10 cellular contexts compared by ENCODE assay signal in genomic region chr2:158984554-158985207, GRCh38. TPM values are rescaled to one million over a fixed set of nuclear protein-coding genes. Genes with fewer than 3 reads are reported as not detected.
A peak's percentile ranks its signal among the peaks of the same experiment; 100 is the strongest.
DNase-seq lines count a peak whose midpoint lies in the region; TF ChIP-seq lines count a peak whose summit lies in the region.
"Had no signal": no experiment of that assay in that cellular context is flagged by ENCODE, and none has a peak within 500 bp of the region (broad histone marks: within the 10 kb centered on the region; RNA-seq: fewer than 3 reads in every experiment).

No MANE protein-coding gene starts in this region.

- no peaks in the 10 kb centered on the region for H3K27me3 Mint-ChIP-seq in chondrocyte (ENCODE audit: low read depth)

- peaks cover 37% of the 10 kb centered on the region for H3K4me1 Mint-ChIP-seq in chondrocyte (ENCODE audit: low read depth)

- H3K9me3 ChIP-seq in SJCRH30 (replicated peaks): no peaks in the 10 kb centered on the region

- peak; percentile 14 for DNase-seq in DMS153 treated with DMSO at 0.1 percent for 48 hours (lab: John Stamatoyannopoulos, UW; ENCODE audit: unreplicated experiment)
- peak; percentile 39 for DNase-seq in NCI-H2196 treated with DMSO at 0.1 percent for 48 hours (lab: John Stamatoyannopoulos, UW; ENCODE audit: unreplicated experiment)
- no peak for DNase-seq in chondrocyte (ENCODE audit: low spot score)
- DNase-seq in myocyte (ENCODE audit: low read depth): peak; percentile 35
- DNase-seq in hippocampal formation (lab: John Stamatoyannopoulos, UW): no peak
- DNase-seq in amniotic stem cell (lab: John Stamatoyannopoulos, UW): no peak
- DNase-seq in activated CD4-positive, CD25-positive, alpha-beta regulatory T cell treated with anti-CD3 and anti-CD28 coated beads, Interleukin-2, amount 50 U/mL, for 72 hours: no peak
- DNase-seq in SJCRH30: no peak
- DNase-seq: activated CD4-positive, alpha-beta T cell treated with anti-CD3 and anti-CD28 coated beads for 1 hour; activated gamma-delta T cell treated with Interleukin-2 at 50 U/mL for 16 hours had no signal

- no peaks in the 10 kb centered on the region for H3K4me1 ChIP-seq in SJCRH30

- H3K27ac Mint-ChIP-seq in chondrocyte (ENCODE audit: unreplicated experiment): peak overlapping the region; percentile 90

- H3K27me3 ChIP-seq in SJCRH30: no peaks in the 10 kb centered on the region

- no peak overlapping the region for H3K4me3 Mint-ChIP-seq in chondrocyte (ENCODE audit: unreplicated experiment)

- TF ChIP-seq CTCF in chondrocyte (IDR thresholded peaks at IDR 0.05): no peak

- H3K36me3 Mint-ChIP-seq in chondrocyte (ENCODE audit: low read depth): no peaks in the 10 kb centered on the region

- no peaks in the 10 kb centered on the region for H3K9me3 Mint-ChIP-seq in chondrocyte (ENCODE audit: low read depth)

- no peak overlapping the region for H3K4me3 ChIP-seq in SJCRH30

- no peak overlapping the region for H3K27ac ChIP-seq in SJCRH30

- no peaks in the 10 kb centered on the region for H3K36me3 ChIP-seq in SJCRH30

RNA-seq across cellular contexts. Expression of gene TANC1, which starts 16.2 kb away (rescaled TPM):
- total RNA-seq in chondrocyte: 28.7 to 38.2 TPM (median 29.5 TPM) in 3 replicates
- total RNA-seq in myocyte: 19.1 and 20.1 TPM in 2 replicates
- polyA plus RNA-seq in myocyte (2012): 14.2 TPM
- total RNA-seq in SJCRH30 (2014; rRNA removed; shearing (Covaris generic)): 13.5 and 15.1 TPM in 2 replicates

Comparison
In these comparisons a context has a peak if more than half of its experiments do, and no peak if none do; other contexts are left out.
1. DNase-seq: peak in DMS153 treated with DMSO at 0.1 percent for 48 hours (single experiment), NCI-H2196 treated with DMSO at 0.1 percent for 48 hours (single experiment) and myocyte (single experiment); none in chondrocyte (single experiment), hippocampal formation (0 of 2), amniotic stem cell (single experiment), activated CD4-positive, CD25-positive, alpha-beta regulatory T cell treated with anti-CD3 and anti-CD28 coated beads, Interleukin-2, amount 50 U/mL, for 72 hours (single experiment) and SJCRH30 (0 of 2).